Comparison of ENCODE assay signal across 1 cellular context in genomic region chr1:171507435-171507834, GRCh38.
TF ChIP-seq lines count a peak whose summit lies in the region.

No MANE protein-coding gene starts in this region.

TF ChIP-seq in GM12878, 131 proteins besides CTCF, POLR2A, EP300 and RAD21 (continued from another document):
- TF ChIP-seq ZBED1 (IDR thresholded peaks at IDR 0.05; ENCODE audit: borderline replicate concordance) (no peak), HDGF (IDR thresholded peaks at IDR 0.05) (no peak), BACH1 (IDR thresholded peaks at IDR 0.05; ENCODE audit: borderline replicate concordance) (no peak), IRF3 (IDR thresholded peaks at IDR 0.05) (no peak), ASH2L (IDR thresholded peaks at IDR 0.05; ENCODE audit: borderline replicate concordance, low read depth) (no peak), MEF2B (IDR thresholded peaks at IDR 0.05; ENCODE audit: partially characterized antibody, poor library complexity, severe bottlenecking) (no peak), TCF3 (IDR thresholded peaks at IDR 0.05; ENCODE audit: borderline replicate concordance, insufficient read depth, low read depth, low read length) (no peak), CUX1 (IDR thresholded peaks at IDR 0.05; ENCODE audit: insufficient replicate concordance, low read depth, low read length) (no peak), STAT1 (conservative IDR thresholded peaks at IDR 0.05) (no peak), NR2F1 (conservative IDR thresholded peaks at IDR 0.05) (no peak)
